In the genomic region with DNA sequence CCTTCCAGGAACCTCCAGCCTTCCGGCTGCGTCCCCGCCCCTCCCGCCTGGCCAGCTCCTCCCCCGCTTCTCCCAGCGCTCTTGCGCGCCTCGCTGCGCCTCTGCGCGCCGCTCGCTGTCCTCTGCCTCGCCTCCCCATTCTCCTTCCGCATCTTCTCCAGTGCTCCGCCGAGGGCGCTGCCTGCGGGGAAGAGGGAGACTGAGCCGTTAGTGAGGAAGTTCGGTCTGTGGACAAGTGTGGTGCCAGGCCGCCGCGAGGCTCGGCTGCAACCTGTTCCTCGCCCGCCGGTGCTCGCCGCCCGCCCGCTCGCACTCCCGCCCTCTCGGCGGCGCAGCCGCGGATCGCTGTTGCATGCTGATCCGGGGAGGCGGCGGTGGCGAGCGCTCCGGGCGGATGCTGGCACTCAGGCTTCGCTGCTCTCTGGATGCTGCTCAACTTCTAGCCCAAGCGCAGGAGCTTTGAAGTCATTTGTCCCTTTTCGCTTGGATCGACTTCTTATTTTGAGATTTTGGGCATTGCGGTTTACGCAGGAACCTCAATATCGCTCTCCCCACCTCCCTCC, we compare ENCODE assay signal across 1 cellular context.
TF ChIP-seq lines count a peak whose summit lies in the region.

No MANE protein-coding gene starts in this region.

TF ChIP-seq in WTC11, 78 proteins besides CTCF, POLR2A, EP300 and RAD21 (continued from another document and continues in another):
- TF ChIP-seq, protein P1, sequence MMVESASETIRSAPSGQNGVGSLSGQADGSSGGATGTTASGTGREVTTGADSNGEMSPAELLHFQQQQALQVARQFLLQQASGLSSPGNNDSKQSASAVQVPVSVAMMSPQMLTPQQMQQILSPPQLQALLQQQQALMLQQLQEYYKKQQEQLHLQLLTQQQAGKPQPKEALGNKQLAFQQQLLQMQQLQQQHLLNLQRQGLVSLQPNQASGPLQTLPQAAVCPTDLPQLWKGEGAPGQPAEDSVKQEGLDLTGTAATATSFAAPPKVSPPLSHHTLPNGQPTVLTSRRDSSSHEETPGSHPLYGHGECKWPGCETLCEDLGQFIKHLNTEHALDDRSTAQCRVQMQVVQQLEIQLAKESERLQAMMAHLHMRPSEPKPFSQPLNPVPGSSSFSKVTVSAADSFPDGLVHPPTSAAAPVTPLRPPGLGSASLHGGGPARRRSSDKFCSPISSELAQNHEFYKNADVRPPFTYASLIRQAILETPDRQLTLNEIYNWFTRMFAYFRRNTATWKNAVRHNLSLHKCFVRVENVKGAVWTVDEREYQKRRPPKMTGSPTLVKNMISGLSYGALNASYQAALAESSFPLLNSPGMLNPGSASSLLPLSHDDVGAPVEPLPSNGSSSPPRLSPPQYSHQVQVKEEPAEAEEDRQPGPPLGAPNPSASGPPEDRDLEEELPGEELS (CRISPR knock-in tag; IDR thresholded peaks at IDR 0.05): peak; percentile 95
- no peak for TF ChIP-seq EMX1 (CRISPR knock-in tag; IDR thresholded peaks at IDR 0.05)
- TF ChIP-seq, protein P2, sequence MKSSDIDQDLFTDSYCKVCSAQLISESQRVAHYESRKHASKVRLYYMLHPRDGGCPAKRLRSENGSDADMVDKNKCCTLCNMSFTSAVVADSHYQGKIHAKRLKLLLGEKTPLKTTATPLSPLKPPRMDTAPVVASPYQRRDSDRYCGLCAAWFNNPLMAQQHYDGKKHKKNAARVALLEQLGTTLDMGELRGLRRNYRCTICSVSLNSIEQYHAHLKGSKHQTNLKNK (CRISPR knock-in tag; IDR thresholded peaks at IDR 0.05): no peak
- no peak for TF ChIP-seq ZNF671 (CRISPR knock-in tag; IDR thresholded peaks at IDR 0.05)
- TF ChIP-seq ZNF219 (CRISPR knock-in tag; IDR thresholded peaks at IDR 0.05; ENCODE audit: borderline replicate concordance): 0 out of 2 replicates have a peak, but pooled peaks have one; percentile 76
- TF ChIP-seq, protein P3, sequence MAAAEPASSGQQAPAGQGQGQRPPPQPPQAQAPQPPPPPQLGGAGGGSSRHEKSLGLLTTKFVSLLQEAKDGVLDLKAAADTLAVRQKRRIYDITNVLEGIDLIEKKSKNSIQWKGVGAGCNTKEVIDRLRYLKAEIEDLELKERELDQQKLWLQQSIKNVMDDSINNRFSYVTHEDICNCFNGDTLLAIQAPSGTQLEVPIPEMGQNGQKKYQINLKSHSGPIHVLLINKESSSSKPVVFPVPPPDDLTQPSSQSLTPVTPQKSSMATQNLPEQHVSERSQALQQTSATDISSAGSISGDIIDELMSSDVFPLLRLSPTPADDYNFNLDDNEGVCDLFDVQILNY (CRISPR knock-in tag; IDR thresholded peaks at IDR 0.05): peak; percentile 89
- no peak for TF ChIP-seq TCF7 (CRISPR knock-in tag; IDR thresholded peaks at IDR 0.05; ENCODE audit: low read depth)
- TF ChIP-seq, protein P4, sequence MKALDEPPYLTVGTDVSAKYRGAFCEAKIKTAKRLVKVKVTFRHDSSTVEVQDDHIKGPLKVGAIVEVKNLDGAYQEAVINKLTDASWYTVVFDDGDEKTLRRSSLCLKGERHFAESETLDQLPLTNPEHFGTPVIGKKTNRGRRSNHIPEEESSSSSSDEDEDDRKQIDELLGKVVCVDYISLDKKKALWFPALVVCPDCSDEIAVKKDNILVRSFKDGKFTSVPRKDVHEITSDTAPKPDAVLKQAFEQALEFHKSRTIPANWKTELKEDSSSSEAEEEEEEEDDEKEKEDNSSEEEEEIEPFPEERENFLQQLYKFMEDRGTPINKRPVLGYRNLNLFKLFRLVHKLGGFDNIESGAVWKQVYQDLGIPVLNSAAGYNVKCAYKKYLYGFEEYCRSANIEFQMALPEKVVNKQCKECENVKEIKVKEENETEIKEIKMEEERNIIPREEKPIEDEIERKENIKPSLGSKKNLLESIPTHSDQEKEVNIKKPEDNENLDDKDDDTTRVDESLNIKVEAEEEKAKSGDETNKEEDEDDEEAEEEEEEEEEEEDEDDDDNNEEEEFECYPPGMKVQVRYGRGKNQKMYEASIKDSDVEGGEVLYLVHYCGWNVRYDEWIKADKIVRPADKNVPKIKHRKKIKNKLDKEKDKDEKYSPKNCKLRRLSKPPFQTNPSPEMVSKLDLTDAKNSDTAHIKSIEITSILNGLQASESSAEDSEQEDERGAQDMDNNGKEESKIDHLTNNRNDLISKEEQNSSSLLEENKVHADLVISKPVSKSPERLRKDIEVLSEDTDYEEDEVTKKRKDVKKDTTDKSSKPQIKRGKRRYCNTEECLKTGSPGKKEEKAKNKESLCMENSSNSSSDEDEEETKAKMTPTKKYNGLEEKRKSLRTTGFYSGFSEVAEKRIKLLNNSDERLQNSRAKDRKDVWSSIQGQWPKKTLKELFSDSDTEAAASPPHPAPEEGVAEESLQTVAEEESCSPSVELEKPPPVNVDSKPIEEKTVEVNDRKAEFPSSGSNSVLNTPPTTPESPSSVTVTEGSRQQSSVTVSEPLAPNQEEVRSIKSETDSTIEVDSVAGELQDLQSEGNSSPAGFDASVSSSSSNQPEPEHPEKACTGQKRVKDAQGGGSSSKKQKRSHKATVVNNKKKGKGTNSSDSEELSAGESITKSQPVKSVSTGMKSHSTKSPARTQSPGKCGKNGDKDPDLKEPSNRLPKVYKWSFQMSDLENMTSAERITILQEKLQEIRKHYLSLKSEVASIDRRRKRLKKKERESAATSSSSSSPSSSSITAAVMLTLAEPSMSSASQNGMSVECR (CRISPR knock-in tag; IDR thresholded peaks at IDR 0.05; ENCODE audit: borderline replicate concordance): peak; percentile 93
- peak; percentile 84 for TF ChIP-seq TP53 (CRISPR knock-in tag; IDR thresholded peaks at IDR 0.05)
- TF ChIP-seq, protein P5, sequence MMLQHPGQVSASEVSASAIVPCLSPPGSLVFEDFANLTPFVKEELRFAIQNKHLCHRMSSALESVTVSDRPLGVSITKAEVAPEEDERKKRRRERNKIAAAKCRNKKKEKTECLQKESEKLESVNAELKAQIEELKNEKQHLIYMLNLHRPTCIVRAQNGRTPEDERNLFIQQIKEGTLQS (CRISPR knock-in tag; conservative IDR thresholded peaks at IDR 0.05): no peak
- peak; percentile 93 for TF ChIP-seq FOXP1 (CRISPR knock-in tag; IDR thresholded peaks at IDR 0.05; ENCODE audit: borderline replicate concordance)
- TF ChIP-seq, protein P6, sequence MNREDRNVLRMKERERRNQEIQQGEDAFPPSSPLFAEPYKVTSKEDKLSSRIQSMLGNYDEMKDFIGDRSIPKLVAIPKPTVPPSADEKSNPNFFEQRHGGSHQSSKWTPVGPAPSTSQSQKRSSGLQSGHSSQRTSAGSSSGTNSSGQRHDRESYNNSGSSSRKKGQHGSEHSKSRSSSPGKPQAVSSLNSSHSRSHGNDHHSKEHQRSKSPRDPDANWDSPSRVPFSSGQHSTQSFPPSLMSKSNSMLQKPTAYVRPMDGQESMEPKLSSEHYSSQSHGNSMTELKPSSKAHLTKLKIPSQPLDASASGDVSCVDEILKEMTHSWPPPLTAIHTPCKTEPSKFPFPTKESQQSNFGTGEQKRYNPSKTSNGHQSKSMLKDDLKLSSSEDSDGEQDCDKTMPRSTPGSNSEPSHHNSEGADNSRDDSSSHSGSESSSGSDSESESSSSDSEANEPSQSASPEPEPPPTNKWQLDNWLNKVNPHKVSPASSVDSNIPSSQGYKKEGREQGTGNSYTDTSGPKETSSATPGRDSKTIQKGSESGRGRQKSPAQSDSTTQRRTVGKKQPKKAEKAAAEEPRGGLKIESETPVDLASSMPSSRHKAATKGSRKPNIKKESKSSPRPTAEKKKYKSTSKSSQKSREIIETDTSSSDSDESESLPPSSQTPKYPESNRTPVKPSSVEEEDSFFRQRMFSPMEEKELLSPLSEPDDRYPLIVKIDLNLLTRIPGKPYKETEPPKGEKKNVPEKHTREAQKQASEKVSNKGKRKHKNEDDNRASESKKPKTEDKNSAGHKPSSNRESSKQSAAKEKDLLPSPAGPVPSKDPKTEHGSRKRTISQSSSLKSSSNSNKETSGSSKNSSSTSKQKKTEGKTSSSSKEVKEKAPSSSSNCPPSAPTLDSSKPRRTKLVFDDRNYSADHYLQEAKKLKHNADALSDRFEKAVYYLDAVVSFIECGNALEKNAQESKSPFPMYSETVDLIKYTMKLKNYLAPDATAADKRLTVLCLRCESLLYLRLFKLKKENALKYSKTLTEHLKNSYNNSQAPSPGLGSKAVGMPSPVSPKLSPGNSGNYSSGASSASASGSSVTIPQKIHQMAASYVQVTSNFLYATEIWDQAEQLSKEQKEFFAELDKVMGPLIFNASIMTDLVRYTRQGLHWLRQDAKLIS (CRISPR knock-in tag; IDR thresholded peaks at IDR 0.05; ENCODE audit: borderline replicate concordance): peak; percentile 87; the same call in 1 of the 2 replicates
- TF ChIP-seq, protein P7, sequence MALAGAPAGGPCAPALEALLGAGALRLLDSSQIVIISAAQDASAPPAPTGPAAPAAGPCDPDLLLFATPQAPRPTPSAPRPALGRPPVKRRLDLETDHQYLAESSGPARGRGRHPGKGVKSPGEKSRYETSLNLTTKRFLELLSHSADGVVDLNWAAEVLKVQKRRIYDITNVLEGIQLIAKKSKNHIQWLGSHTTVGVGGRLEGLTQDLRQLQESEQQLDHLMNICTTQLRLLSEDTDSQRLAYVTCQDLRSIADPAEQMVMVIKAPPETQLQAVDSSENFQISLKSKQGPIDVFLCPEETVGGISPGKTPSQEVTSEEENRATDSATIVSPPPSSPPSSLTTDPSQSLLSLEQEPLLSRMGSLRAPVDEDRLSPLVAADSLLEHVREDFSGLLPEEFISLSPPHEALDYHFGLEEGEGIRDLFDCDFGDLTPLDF (CRISPR knock-in tag; IDR thresholded peaks at IDR 0.05): peak; percentile 92
- 0 out of 2 replicates have a peak, but pooled peaks have one; percentile 26 for TF ChIP-seq NR3C1 (CRISPR knock-in tag; conservative IDR thresholded peaks at IDR 0.05; ENCODE audit: low read depth)
- peak; percentile 64; the same call in 1 of the 2 replicates for TF ChIP-seq FOXK1 (CRISPR knock-in tag; IDR thresholded peaks at IDR 0.05)
- no peak for TF ChIP-seq OVOL2 (CRISPR knock-in tag; IDR thresholded peaks at IDR 0.05; ENCODE audit: borderline replicate concordance)
- TF ChIP-seq HMGA2 (CRISPR knock-in tag; IDR thresholded peaks at IDR 0.05): no peak
- TF ChIP-seq, protein P8, sequence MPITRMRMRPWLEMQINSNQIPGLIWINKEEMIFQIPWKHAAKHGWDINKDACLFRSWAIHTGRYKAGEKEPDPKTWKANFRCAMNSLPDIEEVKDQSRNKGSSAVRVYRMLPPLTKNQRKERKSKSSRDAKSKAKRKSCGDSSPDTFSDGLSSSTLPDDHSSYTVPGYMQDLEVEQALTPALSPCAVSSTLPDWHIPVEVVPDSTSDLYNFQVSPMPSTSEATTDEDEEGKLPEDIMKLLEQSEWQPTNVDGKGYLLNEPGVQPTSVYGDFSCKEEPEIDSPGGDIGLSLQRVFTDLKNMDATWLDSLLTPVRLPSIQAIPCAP (CRISPR knock-in tag; IDR thresholded peaks at IDR 0.05): peak; percentile 89
- TF ChIP-seq, protein P9, sequence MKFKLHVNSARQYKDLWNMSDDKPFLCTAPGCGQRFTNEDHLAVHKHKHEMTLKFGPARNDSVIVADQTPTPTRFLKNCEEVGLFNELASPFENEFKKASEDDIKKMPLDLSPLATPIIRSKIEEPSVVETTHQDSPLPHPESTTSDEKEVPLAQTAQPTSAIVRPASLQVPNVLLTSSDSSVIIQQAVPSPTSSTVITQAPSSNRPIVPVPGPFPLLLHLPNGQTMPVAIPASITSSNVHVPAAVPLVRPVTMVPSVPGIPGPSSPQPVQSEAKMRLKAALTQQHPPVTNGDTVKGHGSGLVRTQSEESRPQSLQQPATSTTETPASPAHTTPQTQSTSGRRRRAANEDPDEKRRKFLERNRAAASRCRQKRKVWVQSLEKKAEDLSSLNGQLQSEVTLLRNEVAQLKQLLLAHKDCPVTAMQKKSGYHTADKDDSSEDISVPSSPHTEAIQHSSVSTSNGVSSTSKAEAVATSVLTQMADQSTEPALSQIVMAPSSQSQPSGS (CRISPR knock-in tag; IDR thresholded peaks at IDR 0.05; ENCODE audit: borderline replicate concordance, low read depth): no peak
- no peak for TF ChIP-seq NFATC4 (CRISPR knock-in tag; IDR thresholded peaks at IDR 0.05)
- TF ChIP-seq NFE2L1 (CRISPR knock-in tag; IDR thresholded peaks at IDR 0.05): peak; percentile 77; the same call in 1 of the 2 replicates
- no peak for TF ChIP-seq NFYB (CRISPR knock-in tag; conservative IDR thresholded peaks at IDR 0.05; ENCODE audit: low read depth)
- peak; percentile 91; the same call in 1 of the 2 replicates for TF ChIP-seq ETV6 (CRISPR knock-in tag; IDR thresholded peaks at IDR 0.05)
- TF ChIP-seq, protein P10, sequence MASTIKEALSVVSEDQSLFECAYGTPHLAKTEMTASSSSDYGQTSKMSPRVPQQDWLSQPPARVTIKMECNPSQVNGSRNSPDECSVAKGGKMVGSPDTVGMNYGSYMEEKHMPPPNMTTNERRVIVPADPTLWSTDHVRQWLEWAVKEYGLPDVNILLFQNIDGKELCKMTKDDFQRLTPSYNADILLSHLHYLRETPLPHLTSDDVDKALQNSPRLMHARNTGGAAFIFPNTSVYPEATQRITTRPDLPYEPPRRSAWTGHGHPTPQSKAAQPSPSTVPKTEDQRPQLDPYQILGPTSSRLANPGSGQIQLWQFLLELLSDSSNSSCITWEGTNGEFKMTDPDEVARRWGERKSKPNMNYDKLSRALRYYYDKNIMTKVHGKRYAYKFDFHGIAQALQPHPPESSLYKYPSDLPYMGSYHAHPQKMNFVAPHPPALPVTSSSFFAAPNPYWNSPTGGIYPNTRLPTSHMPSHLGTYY (CRISPR knock-in tag; IDR thresholded peaks at IDR 0.05): no peak
- TF ChIP-seq, protein P11, sequence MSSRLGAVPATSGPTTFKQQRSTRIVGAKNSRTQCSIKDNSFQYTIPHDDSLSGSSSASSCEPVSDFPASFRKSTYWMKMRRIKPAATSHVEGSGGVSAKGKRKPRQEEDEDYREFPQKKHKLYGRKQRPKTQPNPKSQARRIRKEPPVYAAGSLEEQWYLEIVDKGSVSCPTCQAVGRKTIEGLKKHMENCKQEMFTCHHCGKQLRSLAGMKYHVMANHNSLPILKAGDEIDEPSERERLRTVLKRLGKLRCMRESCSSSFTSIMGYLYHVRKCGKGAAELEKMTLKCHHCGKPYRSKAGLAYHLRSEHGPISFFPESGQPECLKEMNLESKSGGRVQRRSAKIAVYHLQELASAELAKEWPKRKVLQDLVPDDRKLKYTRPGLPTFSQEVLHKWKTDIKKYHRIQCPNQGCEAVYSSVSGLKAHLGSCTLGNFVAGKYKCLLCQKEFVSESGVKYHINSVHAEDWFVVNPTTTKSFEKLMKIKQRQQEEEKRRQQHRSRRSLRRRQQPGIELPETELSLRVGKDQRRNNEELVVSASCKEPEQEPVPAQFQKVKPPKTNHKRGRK (CRISPR knock-in tag; IDR thresholded peaks at IDR 0.05; ENCODE audit: borderline replicate concordance): no peak
- TF ChIP-seq, protein P12, sequence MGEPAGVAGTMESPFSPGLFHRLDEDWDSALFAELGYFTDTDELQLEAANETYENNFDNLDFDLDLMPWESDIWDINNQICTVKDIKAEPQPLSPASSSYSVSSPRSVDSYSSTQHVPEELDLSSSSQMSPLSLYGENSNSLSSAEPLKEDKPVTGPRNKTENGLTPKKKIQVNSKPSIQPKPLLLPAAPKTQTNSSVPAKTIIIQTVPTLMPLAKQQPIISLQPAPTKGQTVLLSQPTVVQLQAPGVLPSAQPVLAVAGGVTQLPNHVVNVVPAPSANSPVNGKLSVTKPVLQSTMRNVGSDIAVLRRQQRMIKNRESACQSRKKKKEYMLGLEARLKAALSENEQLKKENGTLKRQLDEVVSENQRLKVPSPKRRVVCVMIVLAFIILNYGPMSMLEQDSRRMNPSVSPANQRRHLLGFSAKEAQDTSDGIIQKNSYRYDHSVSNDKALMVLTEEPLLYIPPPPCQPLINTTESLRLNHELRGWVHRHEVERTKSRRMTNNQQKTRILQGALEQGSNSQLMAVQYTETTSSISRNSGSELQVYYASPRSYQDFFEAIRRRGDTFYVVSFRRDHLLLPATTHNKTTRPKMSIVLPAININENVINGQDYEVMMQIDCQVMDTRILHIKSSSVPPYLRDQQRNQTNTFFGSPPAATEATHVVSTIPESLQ (CRISPR knock-in tag; IDR thresholded peaks at IDR 0.05): no peak
- TF ChIP-seq GRHL2 (CRISPR knock-in tag; IDR thresholded peaks at IDR 0.05; ENCODE audit: insufficient replicate concordance, severe bottlenecking): no peak
